In the genomic region with DNA sequence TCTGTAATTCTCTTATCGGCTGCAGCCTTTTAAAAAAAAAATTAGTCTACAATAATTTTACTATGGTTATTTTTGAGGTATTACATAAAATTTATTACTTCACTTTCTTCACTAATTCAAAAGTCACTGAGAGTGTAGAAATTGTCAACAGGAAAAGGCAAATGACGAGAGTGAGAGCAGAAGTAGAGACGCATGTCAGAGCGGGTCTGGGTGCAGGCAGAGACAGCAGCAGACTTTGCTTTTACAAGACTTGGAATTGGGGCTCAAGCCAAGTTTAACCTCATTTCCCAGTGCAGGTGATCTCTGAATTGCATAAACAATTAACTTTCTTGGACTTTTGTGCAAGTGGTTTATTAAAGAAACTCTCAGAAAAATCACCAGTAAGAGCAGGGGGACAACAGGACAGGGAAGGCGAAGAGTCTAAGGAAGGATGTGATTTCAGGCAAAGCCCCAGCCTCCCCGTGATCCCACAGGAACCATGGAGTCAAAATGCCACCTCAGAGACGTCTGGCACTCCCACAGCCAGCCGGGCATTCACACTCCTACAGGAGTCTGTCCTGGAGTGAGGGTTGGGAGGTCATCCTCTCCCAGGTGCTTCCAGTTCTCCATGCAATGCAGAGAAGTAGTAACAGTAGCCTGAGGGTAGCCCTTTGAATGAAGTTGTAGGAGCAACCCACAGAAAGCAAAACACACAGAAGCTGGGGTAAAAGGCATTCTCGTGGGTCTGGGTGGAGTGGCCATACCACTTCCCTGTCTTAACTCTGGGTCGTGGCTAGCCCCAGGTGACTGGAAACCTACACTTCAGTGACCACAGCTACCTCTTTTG, we compare ENCODE assay signal across 13 cellular contexts.
A peak's percentile ranks its signal among the peaks of the same experiment; 100 is the strongest.
DNase-seq lines count a peak whose midpoint lies in the region; ATAC-seq, FAIRE-seq and TF ChIP-seq lines count a peak whose summit lies in the region.
"Had no signal": no experiment of that assay in that cellular context is flagged by ENCODE, and none has a peak within 500 bp of the region (broad histone marks: within the 10 kb centered on the region; RNA-seq: fewer than 3 reads in every experiment).

No MANE protein-coding gene starts in this region.

- H3K36me3 Mint-ChIP-seq in activated T-cell treated with anti-CD3 and anti-CD28 coated beads, Interleukin-2, amount 50 U/mL, for 4 hours (ENCODE audit: insufficient read depth): no peaks in the 10 kb centered on the region

- no peaks in the 10 kb centered on the region for H3K79me2 ChIP-seq in keratinocyte (ENCODE audit: control insufficient read depth, insufficient read depth, low read length)

- H3K27ac Mint-ChIP-seq in stimulated activated naive CD8-positive, alpha-beta T cell treated with anti-CD3 and anti-CD28 coated beads, Interleukin-15, amount 100 ng/mL, for 72 hours: peak overlapping the region; percentile 78 to 95
- H3K27ac Mint-ChIP-seq: endodermal cell had no signal

- no peak for TF ChIP-seq POLR2A in sigmoid colon (IDR thresholded peaks at IDR 0.05)

- no peak overlapping the region for H3K4me3 ChIP-seq in RWPE2 (ENCODE audit: severe bottlenecking)
- no peak overlapping the region for H3K4me3 ChIP-seq in keratinocyte (ENCODE audit: control insufficient read depth in 2 of 3, extremely low read depth in 1 of 3, insufficient read depth in 2 of 3, low read depth in 1 of 3, low read length in 3 of 3)
- H3K4me3 ChIP-seq in sigmoid colon: no peak overlapping the region
- H3K4me3 ChIP-seq: body of pancreas, left ventricle myocardium inferior had no signal

- peak; percentile 86 for FAIRE-seq in keratinocyte (lab: Jason Lieb, UNC)

- no peak for DNase-seq in activated T-cell treated with anti-CD3 and anti-CD28 coated beads, Interleukin-2, amount 50 U/mL, for 4 hours
- no peak for DNase-seq in activated T-cell treated with anti-CD3 and anti-CD28 coated beads, Interleukin-2, amount 50 U/mL, for 48 hours
- no peak for DNase-seq in RWPE2 (ENCODE audit: low spot score)
- no peak for DNase-seq in keratinocyte (ENCODE audit: low read depth, low spot score)
- no peak for DNase-seq in stimulated activated naive CD8-positive, alpha-beta T cell treated with anti-CD3 and anti-CD28 coated beads, Interleukin-15, amount 100 ng/mL, for 72 hours
- DNase-seq in iPS-NIHi7 (ENCODE audit: extremely low spot score): no peak
- no peak for DNase-seq in hypothalamus (lab: John Stamatoyannopoulos, UW)
- DNase-seq in sigmoid colon: no peak
- DNase-seq: body of pancreas, endodermal cell, head of caudate nucleus, left ventricle myocardium inferior, T-helper 9 cell had no signal

- peak; percentile 34 to 41 for ATAC-seq in activated T-cell treated with anti-CD3 and anti-CD28 coated beads, Interleukin-2, amount 50 U/mL, for 4 hours
- ATAC-seq in RWPE2 (ENCODE audit: low read depth): 0 out of 3 replicates have a peak, but pooled peaks have one; percentile 14
- ATAC-seq in stimulated activated naive CD8-positive, alpha-beta T cell treated with anti-CD3 and anti-CD28 coated beads, Interleukin-15, amount 100 ng/mL, for 72 hours: peak; percentile 80
- ATAC-seq: body of pancreas had no signal

- peaks cover 23% of the 10 kb centered on the region for H3K4me1 Mint-ChIP-seq in activated T-cell treated with anti-CD3 and anti-CD28 coated beads, Interleukin-2, amount 50 U/mL, for 4 hours (ENCODE audit: low read depth)
- H3K4me1 Mint-ChIP-seq in stimulated activated naive CD8-positive, alpha-beta T cell treated with anti-CD3 and anti-CD28 coated beads, Interleukin-15, amount 100 ng/mL, for 72 hours: peaks cover 38% of the 10 kb centered on the region

- no peaks in the 10 kb centered on the region for H3K9me1 ChIP-seq in keratinocyte (ENCODE audit: control insufficient read depth, extremely low read depth, insufficient read depth, low read length)

- peak overlapping the region; percentile 85 for H2AFZ ChIP-seq in keratinocyte (ENCODE audit: control insufficient read depth, low read length)

- peak overlapping the region; percentile 26 for H3K9ac ChIP-seq in keratinocyte (ENCODE audit: control insufficient read depth, extremely low read depth, insufficient read depth, low read length)

- H3K36me3 ChIP-seq in RWPE2 (ENCODE audit: low read depth): no peaks in the 10 kb centered on the region
- no peaks in the 10 kb centered on the region for H3K36me3 ChIP-seq in keratinocyte (ENCODE audit: control insufficient read depth in 2 of 2, extremely low read depth in 1 of 2, insufficient read depth in 2 of 2, low read length in 2 of 2)
- H3K36me3 ChIP-seq in sigmoid colon: no peaks in the 10 kb centered on the region
- H3K36me3 ChIP-seq: left ventricle myocardium inferior had no signal

- H3K4me3 Mint-ChIP-seq in activated T-cell treated with anti-CD3 and anti-CD28 coated beads, Interleukin-2, amount 50 U/mL, for 4 hours: peak overlapping the region; percentile 60
- peak overlapping the region; percentile 83 to 85 for H3K4me3 Mint-ChIP-seq in stimulated activated naive CD8-positive, alpha-beta T cell treated with anti-CD3 and anti-CD28 coated beads, Interleukin-15, amount 100 ng/mL, for 72 hours
- H3K4me3 Mint-ChIP-seq: endodermal cell had no signal

- H3K27me3 Mint-ChIP-seq in activated T-cell treated with anti-CD3 and anti-CD28 coated beads, Interleukin-2, amount 50 U/mL, for 4 hours (ENCODE audit: low read depth): no peaks in the 10 kb centered on the region
- H3K27me3 Mint-ChIP-seq in stimulated activated naive CD8-positive, alpha-beta T cell treated with anti-CD3 and anti-CD28 coated beads, Interleukin-15, amount 100 ng/mL, for 72 hours: no peaks in the 10 kb centered on the region

- intact Hi-C loops in sigmoid colon (cut with DNase I): no loop called here

- no peak for TF ChIP-seq EP300 in sigmoid colon (IDR thresholded peaks at IDR 0.05)

- TF ChIP-seq CTCF in RWPE2 (IDR thresholded peaks at IDR 0.05; ENCODE audit: poor library complexity, severe bottlenecking): no peak
- no peak for TF ChIP-seq CTCF in keratinocyte (optimal IDR thresholded peaks at IDR 0.05 in 1 of 3, IDR thresholded peaks at IDR 0.05 in 1 of 3, conservative IDR thresholded peaks at IDR 0.05 in 1 of 3; ENCODE audit: extremely low read depth in 1 of 3, insufficient read depth in 2 of 3, low read length in 3 of 3)
- no peak for TF ChIP-seq CTCF in sigmoid colon (IDR thresholded peaks at IDR 0.05)

- no peaks in the 10 kb centered on the region for H3K9me3 Mint-ChIP-seq in activated T-cell treated with anti-CD3 and anti-CD28 coated beads, Interleukin-2, amount 50 U/mL, for 4 hours
- H3K9me3 Mint-ChIP-seq in stimulated activated naive CD8-positive, alpha-beta T cell treated with anti-CD3 and anti-CD28 coated beads, Interleukin-15, amount 100 ng/mL, for 72 hours: no peaks in the 10 kb centered on the region

- peak overlapping the region; percentile 67 for H3K4me2 ChIP-seq in keratinocyte (ENCODE audit: control insufficient read depth, extremely low read depth, insufficient read depth, low read depth, low read length)

- H3K9me3 ChIP-seq in RWPE2 (ENCODE audit: severe bottlenecking) (no peaks in the 10 kb centered on the region), keratinocyte (ENCODE audit: control insufficient read depth, low read depth, low read length) (no peaks in the 10 kb centered on the region), sigmoid colon (no peaks in the 10 kb centered on the region)
- H3K9me3 ChIP-seq: body of pancreas had no signal

- WGBS in sigmoid colon, 2 donors: 37 to 59% methylated on average over 10 of the region's 10 CpGs

- no peaks in the 10 kb centered on the region for H3K27me3 ChIP-seq in RWPE2 (ENCODE audit: insufficient read depth, poor library complexity, severe bottlenecking)
- H3K27me3 ChIP-seq in keratinocyte (ENCODE audit: control insufficient read depth, extremely low read depth, insufficient read depth, low read length): no peaks in the 10 kb centered on the region
- no peaks in the 10 kb centered on the region for H3K27me3 ChIP-seq in sigmoid colon
- H3K27me3 ChIP-seq: body of pancreas had no signal

- dilution Hi-C loops in keratinocyte (cut with MboI; ENCODE audit: extremely low pct_ligation_motif_present, low sequenced_read_pairs): no loop called here

- H4K20me1 ChIP-seq in keratinocyte (ENCODE audit: control insufficient read depth, extremely low read depth, insufficient read depth, low read length): no peaks in the 10 kb centered on the region

- H3K4me1 ChIP-seq in RWPE2 (ENCODE audit: insufficient read depth, poor library complexity, severe bottlenecking): peaks cover 6% of the 10 kb centered on the region
- peaks cover 21% of the 10 kb centered on the region for H3K4me1 ChIP-seq in keratinocyte (ENCODE audit: control insufficient read depth, extremely low read depth, insufficient read depth, low read length)
- no peaks in the 10 kb centered on the region for H3K4me1 ChIP-seq in sigmoid colon
- H3K4me1 ChIP-seq: body of pancreas, left ventricle myocardium inferior had no signal

- H3K27ac ChIP-seq in RWPE2 (ENCODE audit: poor library complexity, severe bottlenecking): peak overlapping the region; percentile 4
- H3K27ac ChIP-seq in keratinocyte (ENCODE audit: control insufficient read depth, insufficient read depth, low read length): peak overlapping the region; percentile 63
- H3K27ac ChIP-seq in sigmoid colon: no peak overlapping the region
- H3K27ac ChIP-seq: body of pancreas, left ventricle myocardium inferior had no signal

Comparison
In these comparisons a context has a peak if more than half of its experiments do, and no peak if none do; other contexts are left out.
1. ATAC-seq: peak in every context shown above with its lines; median percentile 80 in stimulated activated naive CD8-positive, alpha-beta T cell treated with anti-CD3 and anti-CD28 coated beads, Interleukin-15, amount 100 ng/mL, for 72 hours; 38 in activated T-cell treated with anti-CD3 and anti-CD28 coated beads, Interleukin-2, amount 50 U/mL, for 4 hours; 14 in RWPE2.
2. H3K27ac ChIP-seq: peak in RWPE2 (single experiment) and keratinocyte (single experiment); none in sigmoid colon (0 of 4).